In genomic region chr12:120760349-120761245, GRCh38 we compare ENCODE assay signal across 10 cellular contexts. TPM values are rescaled to one million over a fixed set of nuclear protein-coding genes. Genes with fewer than 3 reads are reported as not detected.
DNase-seq lines count a peak whose midpoint lies in the region; ATAC-seq and TF ChIP-seq lines count a peak whose summit lies in the region.
"Had no signal": no experiment of that assay in that cellular context is flagged by ENCODE, and none has a peak within 500 bp of the region (broad histone marks: within the 10 kb centered on the region; RNA-seq: fewer than 3 reads in every experiment).

No MANE protein-coding gene starts in this region.

- H3K27ac ChIP-seq in gastroesophageal sphincter (peak overlapping the region in 3 of 4 donors; percentile 65 to 74 (median 73)), sigmoid colon (peak overlapping the region; percentile 73 to 80 (median 78))

- peak; percentile 59 for ATAC-seq in activated CD4-positive, alpha-beta T cell treated with anti-CD3 and anti-CD28 coated beads for 36 hours
- ATAC-seq in gastroesophageal sphincter (no peak), HG03045 (IDR thresholded peaks at IDR 0.05; ENCODE audit: unreplicated experiment) (no peak)

- 88 to 93% methylated on average over 13 of the region's 20 CpGs for WGBS in gastroesophageal sphincter (ENCODE audit: low coverage in 1 of 2), 2 donors
- WGBS in sigmoid colon, 2 donors, result 89 to 93% methylated on average over 20 of the region's 20 CpGs

- intact Hi-C loops in activated CD4-positive, alpha-beta T cell treated with anti-CD3 and anti-CD28 coated beads for 36 hours (cut with DNase I, micrococcal nuclease), result no loop called here
- intact Hi-C loops in activated CD4-positive, alpha-beta memory T cell treated with anti-CD3 and anti-CD28 coated beads for 36 hours (cut with micrococcal nuclease), result no loop called here
- intact Hi-C loops in sigmoid colon (cut with DNase I), result no loop called here

- H3K9me3 ChIP-seq in gastroesophageal sphincter (no peaks in the 10 kb centered on the region), sigmoid colon (no peaks in the 10 kb centered on the region)
- H3K9me3 ChIP-seq: SK-N-SH had no signal

- no peak overlapping the region for H3K4me3 ChIP-seq in gastroesophageal sphincter
- no peak overlapping the region for H3K4me3 ChIP-seq in sigmoid colon

- DNase-seq in activated CD4-positive, alpha-beta T cell treated with anti-CD3 and anti-CD28 coated beads for 36 hours, result peak; percentile 44
- DNase-seq in activated CD4-positive, alpha-beta T cell treated with anti-CD3 and anti-CD28 coated beads for 4 hours, result no peak
- DNase-seq in activated CD4-positive, alpha-beta memory T cell treated with anti-CD3 and anti-CD28 coated beads for 36 hours, result peak; percentile 50
- DNase-seq in sigmoid colon, result no peak
- DNase-seq in HuH-7.5 (ENCODE audit: low spot score), result no peak
- no peak for DNase-seq in GM19238 (ENCODE audit: insufficient read length, low spot score)
- DNase-seq: effector CD4-positive, alpha-beta T cell; SK-N-SH had no signal

- H3K4me3 Mint-ChIP-seq in activated CD4-positive, alpha-beta T cell treated with anti-CD3 and anti-CD28 coated beads for 36 hours, result no peak overlapping the region
- no peak overlapping the region for H3K4me3 Mint-ChIP-seq in activated CD4-positive, alpha-beta memory T cell treated with anti-CD3 and anti-CD28 coated beads for 36 hours

- H3K36me3 ChIP-seq in gastroesophageal sphincter, result peaks cover 0 to 53% of the 10 kb centered on the region in 2 donors
- peaks cover 0 to 31% (median 3%) of the 10 kb centered on the region in 4 donors for H3K36me3 ChIP-seq in sigmoid colon

- H3K4me1 ChIP-seq in gastroesophageal sphincter (peaks cover 0 to 18% (median 0%) of the 10 kb centered on the region in 3 donors), sigmoid colon (peaks cover 0 to 22% (median 16%) of the 10 kb centered on the region in 4 donors)

- CTCF ChIA-PET in activated CD4-positive, alpha-beta T cell treated with anti-CD3 and anti-CD28 coated beads for 36 hours (lab: Charles Lee), result interaction anchor here (2.2 kb wide), 1 partner anchor 199 kb away, joined by 5 read pairs; no protein-coding TSS in a partner anchor
- CTCF ChIA-PET in activated CD4-positive, alpha-beta memory T cell treated with anti-CD3 and anti-CD28 coated beads for 36 hours (lab: Charles Lee), result no interaction called here

- H3K9me3 Mint-ChIP-seq in activated CD4-positive, alpha-beta T cell treated with anti-CD3 and anti-CD28 coated beads for 36 hours (ENCODE audit: low read depth), result no peaks in the 10 kb centered on the region
- peaks cover 1% of the 10 kb centered on the region for H3K9me3 Mint-ChIP-seq in activated CD4-positive, alpha-beta memory T cell treated with anti-CD3 and anti-CD28 coated beads for 36 hours

- TF ChIP-seq EP300 in gastroesophageal sphincter (IDR thresholded peaks at IDR 0.05) (no peak), sigmoid colon (IDR thresholded peaks at IDR 0.05) (no peak)

- TF ChIP-seq POLR2A in gastroesophageal sphincter (IDR thresholded peaks at IDR 0.05), result no peak
- no peak for TF ChIP-seq POLR2A in sigmoid colon (IDR thresholded peaks at IDR 0.05)

- H3K27ac Mint-ChIP-seq in activated CD4-positive, alpha-beta T cell treated with anti-CD3 and anti-CD28 coated beads for 36 hours, result peak overlapping the region; percentile 76
- H3K27ac Mint-ChIP-seq in activated CD4-positive, alpha-beta memory T cell treated with anti-CD3 and anti-CD28 coated beads for 36 hours, result peak overlapping the region; percentile 54

- POLR2A ChIA-PET in activated CD4-positive, alpha-beta T cell treated with anti-CD3 and anti-CD28 coated beads for 36 hours (lab: Charles Lee), result no interaction called here
- POLR2A ChIA-PET in activated CD4-positive, alpha-beta memory T cell treated with anti-CD3 and anti-CD28 coated beads for 36 hours (lab: Charles Lee), result no interaction called here

- H3K27me3 Mint-ChIP-seq in activated CD4-positive, alpha-beta T cell treated with anti-CD3 and anti-CD28 coated beads for 36 hours, result no peaks in the 10 kb centered on the region
- H3K27me3 Mint-ChIP-seq in activated CD4-positive, alpha-beta memory T cell treated with anti-CD3 and anti-CD28 coated beads for 36 hours, result no peaks in the 10 kb centered on the region

- no peak for TF ChIP-seq CTCF in gastroesophageal sphincter (IDR thresholded peaks at IDR 0.05)
- no peak for TF ChIP-seq CTCF in sigmoid colon (IDR thresholded peaks at IDR 0.05)

- H3K27me3 ChIP-seq in gastroesophageal sphincter (no peaks in the 10 kb centered on the region), sigmoid colon (no peaks in the 10 kb centered on the region)

- H3K4me1 Mint-ChIP-seq in activated CD4-positive, alpha-beta T cell treated with anti-CD3 and anti-CD28 coated beads for 36 hours, result peaks cover 19% of the 10 kb centered on the region
- H3K4me1 Mint-ChIP-seq in activated CD4-positive, alpha-beta memory T cell treated with anti-CD3 and anti-CD28 coated beads for 36 hours (ENCODE audit: low read depth), result peaks cover 11% of the 10 kb centered on the region

- peaks cover 14% of the 10 kb centered on the region for H3K36me3 Mint-ChIP-seq in activated CD4-positive, alpha-beta T cell treated with anti-CD3 and anti-CD28 coated beads for 36 hours (ENCODE audit: low read depth)
- H3K36me3 Mint-ChIP-seq in activated CD4-positive, alpha-beta memory T cell treated with anti-CD3 and anti-CD28 coated beads for 36 hours, result peaks cover 18% of the 10 kb centered on the region

RNA-seq across cellular contexts. Expression of gene ACADS, which starts 35.0 kb away (rescaled TPM):
- 10 to 100 TPM; 10.1 to 17.4 TPM for total RNA-seq in activated CD4-positive, alpha-beta T cell treated with anti-CD3 and anti-CD28 coated beads for 36 hours
- total RNA-seq in activated CD4-positive, alpha-beta memory T cell treated with anti-CD3 and anti-CD28 coated beads for 36 hours, result 10 to 100 TPM; 15.6 to 16.6 TPM
- 10 to 100 TPM; 30.5 to 55.1 (median 40.3) TPM for total RNA-seq in gastroesophageal sphincter
- total RNA-seq in sigmoid colon, result 10 to 100 TPM; 36.8 to 40.3 (median 39.1) TPM
- 100 to 1,000 TPM; 111 to 325 (median 192) TPM for polyA plus RNA-seq in sigmoid colon

RNA-seq across cellular contexts. Expression of gene UNC119B, which starts 50.3 kb away (rescaled TPM):
- total RNA-seq in activated CD4-positive, alpha-beta T cell treated with anti-CD3 and anti-CD28 coated beads for 36 hours, result 10 to 100 TPM; 20.1 to 26.6 TPM
- 10 to 100 TPM; 28.2 to 31.3 TPM for total RNA-seq in activated CD4-positive, alpha-beta memory T cell treated with anti-CD3 and anti-CD28 coated beads for 36 hours
- total RNA-seq in gastroesophageal sphincter, result 10 to 100 TPM; 21.8 to 33.3 (median 27.8) TPM
- total RNA-seq in sigmoid colon, result 10 to 100 TPM; 11.1 to 18.3 (median 18.1) TPM
- polyA plus RNA-seq in sigmoid colon, result 10 to 100 TPM in 1 of 3 donors, 1 to 10 TPM in 2; 8.4 to 19.3 (median 9.9) TPM

Comparison
In these comparisons a context has a peak if more than half of its experiments do, and no peak if none do; other contexts are left out.
1. DNase-seq: peak in activated CD4-positive, alpha-beta T cell treated with anti-CD3 and anti-CD28 coated beads for 36 hours (single experiment) and activated CD4-positive, alpha-beta memory T cell treated with anti-CD3 and anti-CD28 coated beads for 36 hours (single experiment); none in activated CD4-positive, alpha-beta T cell treated with anti-CD3 and anti-CD28 coated beads for 4 hours (0 of 2), sigmoid colon (single experiment), HuH-7.5 (single experiment) and GM19238 (single experiment).